Comparison of ENCODE assay signal across 11 cellular contexts in the genomic region with DNA sequence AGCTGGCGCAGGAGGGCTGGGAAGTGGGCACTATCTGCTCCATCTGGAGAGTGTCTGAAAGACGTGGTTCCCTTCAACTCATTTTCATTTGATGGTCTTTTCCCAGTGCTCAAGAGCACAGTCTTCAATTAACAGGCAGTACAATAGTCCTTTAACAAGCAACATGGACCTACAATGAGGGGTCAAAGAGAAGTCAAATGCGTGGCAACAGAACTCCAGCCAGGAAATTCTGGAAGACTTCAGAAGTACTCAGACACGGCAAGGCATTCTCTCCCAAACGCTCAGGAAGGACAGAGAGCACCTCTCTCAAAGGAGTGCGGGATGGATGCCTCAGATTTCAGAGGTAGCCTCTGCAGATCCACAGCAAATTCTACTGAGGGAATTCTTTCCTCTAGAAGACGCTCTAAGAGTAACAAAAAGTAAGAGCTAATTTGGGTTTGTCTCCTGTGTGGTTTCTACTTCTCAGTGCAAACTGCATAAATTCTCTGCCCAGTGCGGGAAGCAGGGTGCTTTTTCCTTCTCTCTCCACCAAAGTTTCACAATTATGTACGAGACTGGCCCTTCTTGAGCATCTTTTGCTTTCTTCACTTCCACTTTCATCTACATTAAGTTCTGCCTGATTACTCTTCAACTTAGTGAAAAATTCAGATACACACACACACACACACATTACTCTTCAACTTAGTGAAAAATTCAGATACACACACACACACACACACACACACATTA. TPM values are rescaled to one million over a fixed set of nuclear protein-coding genes. Genes with fewer than 3 reads are reported as not detected.
DNase-seq lines count a peak whose midpoint lies in the region; ATAC-seq and TF ChIP-seq lines count a peak whose summit lies in the region.
"Had no signal": no experiment of that assay in that cellular context is flagged by ENCODE, and none has a peak within 500 bp of the region (broad histone marks: within the 10 kb centered on the region; RNA-seq: fewer than 3 reads in every experiment).

No MANE protein-coding gene starts in this region.

- no peak for TF ChIP-seq POLR2A in suprapubic skin (IDR thresholded peaks at IDR 0.05)

- ATAC-seq in GM19463 (IDR thresholded peaks at IDR 0.05; ENCODE audit: unreplicated experiment) (peak; percentile 78), HG03280 (IDR thresholded peaks at IDR 0.05; ENCODE audit: unreplicated experiment) (peak; percentile 81)

- peaks cover 2% of the 10 kb centered on the region for H3K4me1 Mint-ChIP-seq in activated CD4-positive, alpha-beta memory T cell treated with anti-CD3 and anti-CD28 coated beads, Interleukin-2, amount 10 ng/mL, durations not matched to agents 7 days and 5 days
- H3K4me1 Mint-ChIP-seq: central memory CD8-positive, alpha-beta T cell had no signal

- H3K27ac Mint-ChIP-seq in activated CD4-positive, alpha-beta memory T cell treated with anti-CD3 and anti-CD28 coated beads, Interleukin-2, amount 10 ng/mL, durations not matched to agents 7 days and 5 days, result no peak overlapping the region

- no peak overlapping the region for H3K4me3 ChIP-seq in AG04450 (ENCODE audit: low read depth, low read length)
- H3K4me3 ChIP-seq in suprapubic skin, result no peak overlapping the region

- TF ChIP-seq CTCF in AG04450 (IDR thresholded peaks at IDR 0.05; ENCODE audit: low read depth, low read length), result no peak
- TF ChIP-seq CTCF in suprapubic skin (IDR thresholded peaks at IDR 0.05), result no peak

- H3K27ac ChIP-seq in AG04450 (ENCODE audit: low read depth, low read length) (peak overlapping the region; percentile 91), suprapubic skin (no peak overlapping the region)

- H3K36me3 ChIP-seq in suprapubic skin, result no peaks in the 10 kb centered on the region
- H3K36me3 ChIP-seq: BE2C had no signal

- CTCF ChIA-PET in AG04450 (lab: Charles Lee), result interaction anchor here (1.5 to 1.6 kb wide), 2 partner anchors 8 to 55 kb away, joined by 4 to 6 read pairs; no protein-coding TSS in a partner anchor
- CTCF ChIA-PET in activated CD4-positive, alpha-beta memory T cell treated with anti-CD3 and anti-CD28 coated beads, Interleukin-2, amount 10 ng/mL, durations not matched to agents 7 days and 5 days (lab: Charles Lee), result no interaction called here

- POLR2A ChIA-PET in AG04450 (lab: Yijun Ruan, JAX), result interaction anchor here (1.2 kb wide), 1 partner anchor 922 kb away, joined by 3 read pairs; no protein-coding TSS in a partner anchor
- POLR2A ChIA-PET in activated CD4-positive, alpha-beta memory T cell treated with anti-CD3 and anti-CD28 coated beads, Interleukin-2, amount 10 ng/mL, durations not matched to agents 7 days and 5 days (lab: Charles Lee), result no interaction called here

- WGBS in suprapubic skin, result 79% methylated on average over 9 of the region's 9 CpGs

- in situ Hi-C loops in KBM-7 (cut with MboI; ENCODE audit: low pct_unique_long_range_greater_than_20kb, low sequenced_read_pairs), result no loop called here

- no peak for TF ChIP-seq EP300 in suprapubic skin (IDR thresholded peaks at IDR 0.05)

- H3K4me1 ChIP-seq in suprapubic skin, result peaks cover 42% of the 10 kb centered on the region

- DNase-seq in AG04450 (ENCODE audit: low read depth, low spot score) (no peak), dermis blood vessel endothelial cell (peak; percentile 52), KBM-7 (no peak), suprapubic skin (ENCODE audit: low spot score in 2 of 2) (no peak), GF-D8 (lab: John Stamatoyannopoulos, UW) (no peak)
- DNase-seq in activated CD4-positive, alpha-beta memory T cell treated with anti-CD3 and anti-CD28 coated beads, Interleukin-2, amount 10 ng/mL, durations not matched to agents 7 days and 5 days, result no peak
- DNase-seq: BE2C, T-helper 1 cell had no signal

- no peaks in the 10 kb centered on the region for H3K36me3 Mint-ChIP-seq in activated CD4-positive, alpha-beta memory T cell treated with anti-CD3 and anti-CD28 coated beads, Interleukin-2, amount 10 ng/mL, durations not matched to agents 7 days and 5 days (ENCODE audit: low read depth)

- peaks cover 18% of the 10 kb centered on the region for H3K27me3 Mint-ChIP-seq in activated CD4-positive, alpha-beta memory T cell treated with anti-CD3 and anti-CD28 coated beads, Interleukin-2, amount 10 ng/mL, durations not matched to agents 7 days and 5 days

- H3K9me3 ChIP-seq in AG04450 (ENCODE audit: control insufficient read depth, insufficient read depth, low read length) (no peaks in the 10 kb centered on the region), suprapubic skin (no peaks in the 10 kb centered on the region)
- H3K9me3 ChIP-seq: BE2C had no signal

- H3K27me3 ChIP-seq in AG04450 (ENCODE audit: control insufficient read depth, insufficient read depth, low read length) (no peaks in the 10 kb centered on the region), suprapubic skin (no peaks in the 10 kb centered on the region)
- H3K27me3 ChIP-seq: BE2C had no signal

- H3K4me3 Mint-ChIP-seq in activated CD4-positive, alpha-beta memory T cell treated with anti-CD3 and anti-CD28 coated beads, Interleukin-2, amount 10 ng/mL, durations not matched to agents 7 days and 5 days, result no peak overlapping the region
- H3K4me3 Mint-ChIP-seq: central memory CD8-positive, alpha-beta T cell had no signal

- no peaks in the 10 kb centered on the region for H3K9me3 Mint-ChIP-seq in activated CD4-positive, alpha-beta memory T cell treated with anti-CD3 and anti-CD28 coated beads, Interleukin-2, amount 10 ng/mL, durations not matched to agents 7 days and 5 days
- H3K9me3 Mint-ChIP-seq: central memory CD8-positive, alpha-beta T cell had no signal

RNA-seq across cellular contexts. Expression of a gene that starts 56.4 kb away (rescaled TPM):
- polyA plus RNA-seq in AG04450 (2011; rRNA removed), result 19.4 and 20.1 TPM in 2 replicates
- polyA minus RNA-seq in AG04450 (2011; rRNA and poly(A)+ RNA removed), result 22.8 and 30.2 TPM in 2 replicates
- total RNA-seq in dermis blood vessel endothelial cell, result 64.1 and 67.7 TPM in 2 replicates
- under 1 TPM; 0.18 to 0.30 TPM for total RNA-seq in activated CD4-positive, alpha-beta memory T cell treated with anti-CD3 and anti-CD28 coated beads, Interleukin-2, amount 10 ng/mL, durations not matched to agents 7 days and 5 days
- 10 to 100 TPM; 10.3 to 11.6 (median 10.8) TPM for total RNA-seq in suprapubic skin

Comparison
In these comparisons a context has a peak if more than half of its experiments do, and no peak if none do; other contexts are left out.
1. RNA of a gene that starts 56.4 kb away (total RNA-seq): 64.1 to 67.7 TPM in dermis blood vessel endothelial cell and 10.3 to 11.6 TPM in suprapubic skin; 0.18 to 0.30 TPM in activated CD4-positive, alpha-beta memory T cell treated with anti-CD3 and anti-CD28 coated beads, Interleukin-2, amount 10 ng/mL, durations not matched to agents 7 days and 5 days; every median in the first group is over 4 times any median in the second.